Comparison of ENCODE assay signal across 9 cellular contexts in the genomic region with DNA sequence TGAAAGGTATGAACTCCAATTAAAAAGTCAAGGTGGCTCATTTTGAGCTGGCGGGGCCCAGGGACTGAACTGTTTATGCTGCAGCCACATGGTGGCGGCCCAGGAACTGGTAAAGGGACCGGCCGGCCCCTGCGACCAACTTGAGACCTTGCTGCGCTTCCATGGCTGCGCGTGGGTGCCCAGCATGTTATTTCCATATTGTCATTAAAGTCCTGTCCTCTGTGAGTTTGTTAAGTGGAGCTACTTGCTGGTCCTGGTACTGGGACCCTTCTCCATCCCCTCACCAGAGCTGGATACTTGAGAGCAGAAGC.
DNase-seq lines count a peak whose midpoint lies in the region; ATAC-seq and TF ChIP-seq lines count a peak whose summit lies in the region.
"Had no signal": no experiment of that assay in that cellular context is flagged by ENCODE, and none has a peak within 500 bp of the region (broad histone marks: within the 10 kb centered on the region; RNA-seq: fewer than 3 reads in every experiment).

No MANE protein-coding gene starts in this region.

- H3K4me3 ChIP-seq in heart right ventricle (no peak overlapping the region), left ventricle myocardium inferior (no peak overlapping the region), SJCRH30 (no peak overlapping the region)

- no peaks in the 10 kb centered on the region for H3K4me1 ChIP-seq in heart right ventricle
- H3K4me1 ChIP-seq in left ventricle myocardium inferior = no peaks in the 10 kb centered on the region
- no peaks in the 10 kb centered on the region for H3K4me1 ChIP-seq in SJCRH30

- H3K36me3 Mint-ChIP-seq in glutamatergic neuron (ENCODE audit: unreplicated experiment) (peaks cover 4% of the 10 kb centered on the region), type B pancreatic cell (no peaks in the 10 kb centered on the region)
- H3K36me3 Mint-ChIP-seq: activated naive CD4-positive, alpha-beta T cell treated with anti-CD3 and anti-CD28 coated beads, Interleukin-2, amount 50 U/mL, for 72 hours had no signal

- H3K9me3 Mint-ChIP-seq in glutamatergic neuron (ENCODE audit: unreplicated experiment) (peaks cover 2% of the 10 kb centered on the region), type B pancreatic cell (no peaks in the 10 kb centered on the region)
- H3K9me3 Mint-ChIP-seq: activated naive CD4-positive, alpha-beta T cell treated with anti-CD3 and anti-CD28 coated beads, Interleukin-2, amount 50 U/mL, for 72 hours had no signal

- DNase-seq in heart right ventricle (peak in 1 of 2 donors; percentile 13), left ventricle myocardium inferior (no peak), SJCRH30 (peak; percentile 57 to 72), glutamatergic neuron (peak; percentile 80), type B pancreatic cell (ENCODE audit: extremely low spot score, unreplicated experiment) (peak; percentile 64), cerebellar nuclear complex (lab: John Stamatoyannopoulos, UW) (no peak), Ammon's horn (ENCODE audit: low spot score) (no peak), EL (no peak)

- 43 to 66% methylated on average over 8 of the region's 8 CpGs for WGBS in heart right ventricle, 2 donors

- no peaks in the 10 kb centered on the region for H3K27me3 ChIP-seq in heart right ventricle
- no peaks in the 10 kb centered on the region for H3K27me3 ChIP-seq in left ventricle myocardium inferior (ENCODE audit: low read depth)
- H3K27me3 ChIP-seq in SJCRH30 = no peaks in the 10 kb centered on the region

- no peak for ATAC-seq in heart right ventricle
- ATAC-seq: activated naive CD4-positive, alpha-beta T cell treated with anti-CD3 and anti-CD28 coated beads, Interleukin-2, amount 50 U/mL, for 72 hours had no signal

- H3K36me3 ChIP-seq in heart right ventricle = peaks cover 0 to 30% (median 3%) of the 10 kb centered on the region in 9 donors
- peaks cover 33% of the 10 kb centered on the region for H3K36me3 ChIP-seq in left ventricle myocardium inferior
- no peaks in the 10 kb centered on the region for H3K36me3 ChIP-seq in SJCRH30

- no peaks in the 10 kb centered on the region for H3K9me3 ChIP-seq in heart right ventricle
- no peaks in the 10 kb centered on the region for H3K9me3 ChIP-seq in left ventricle myocardium inferior (replicated peaks)
- H3K9me3 ChIP-seq in SJCRH30 (replicated peaks) = no peaks in the 10 kb centered on the region

- H3K4me1 Mint-ChIP-seq in glutamatergic neuron (ENCODE audit: low read depth, unreplicated experiment) (peaks cover 17% of the 10 kb centered on the region), type B pancreatic cell (ENCODE audit: unreplicated experiment) (peaks cover 4% of the 10 kb centered on the region)

- H3K27me3 Mint-ChIP-seq in glutamatergic neuron (ENCODE audit: unreplicated experiment) = peaks cover 2% of the 10 kb centered on the region
- H3K27me3 Mint-ChIP-seq in type B pancreatic cell = no peaks in the 10 kb centered on the region

- TF ChIP-seq CTCF in heart right ventricle (IDR thresholded peaks at IDR 0.05) = peak in 5 of 9 donors; percentile 19 to 57 (median 43)
- TF ChIP-seq CTCF in left ventricle myocardium inferior (IDR thresholded peaks at IDR 0.05; ENCODE audit: borderline replicate concordance) = no peak
- TF ChIP-seq CTCF in glutamatergic neuron (IDR thresholded peaks at IDR 0.05; ENCODE audit: partially characterized antibody, unreplicated experiment) = peak; percentile 66
- peak; percentile 76 for TF ChIP-seq CTCF in type B pancreatic cell (conservative IDR thresholded peaks at IDR 0.05)

- H3K27ac ChIP-seq in heart right ventricle = no peak overlapping the region
- H3K27ac ChIP-seq in left ventricle myocardium inferior (replicated peaks) = no peak overlapping the region
- no peak overlapping the region for H3K27ac ChIP-seq in SJCRH30

- H3K4me3 Mint-ChIP-seq in glutamatergic neuron (ENCODE audit: unreplicated experiment) (no peak overlapping the region), type B pancreatic cell (no peak overlapping the region)

- H3K27ac Mint-ChIP-seq in glutamatergic neuron (ENCODE audit: unreplicated experiment) (no peak overlapping the region), type B pancreatic cell (no peak overlapping the region)
- H3K27ac Mint-ChIP-seq: activated naive CD4-positive, alpha-beta T cell treated with anti-CD3 and anti-CD28 coated beads, Interleukin-2, amount 50 U/mL, for 72 hours had no signal

- intact Hi-C loops in heart right ventricle (cut with DNase I) (loop anchor here in 2 of 10 donors (5.0 kb wide), 2 partner anchors 122 to 127 kb away; no protein-coding TSS in a partner anchor), left ventricle myocardium inferior (cut with micrococcal nuclease) (loop anchor here (10.0 kb wide), 1 partner anchor 110 kb away; no protein-coding TSS in a partner anchor)

Comparison
In these comparisons a context has a peak if more than half of its experiments do, and no peak if none do; other contexts are left out.
1. DNase-seq: peak in SJCRH30 (2 of 2), glutamatergic neuron (single experiment) and type B pancreatic cell (single experiment); none in left ventricle myocardium inferior (single experiment), cerebellar nuclear complex (0 of 2), Ammon's horn (single experiment) and EL (single experiment).